Comparison of ENCODE assay signal across 1 cellular context in genomic region chr17:39668141-39668924, GRCh38.
A peak's percentile ranks its signal among the peaks of the same experiment; 100 is the strongest.
TF ChIP-seq lines count a peak whose summit lies in the region.

A gene with protein sequence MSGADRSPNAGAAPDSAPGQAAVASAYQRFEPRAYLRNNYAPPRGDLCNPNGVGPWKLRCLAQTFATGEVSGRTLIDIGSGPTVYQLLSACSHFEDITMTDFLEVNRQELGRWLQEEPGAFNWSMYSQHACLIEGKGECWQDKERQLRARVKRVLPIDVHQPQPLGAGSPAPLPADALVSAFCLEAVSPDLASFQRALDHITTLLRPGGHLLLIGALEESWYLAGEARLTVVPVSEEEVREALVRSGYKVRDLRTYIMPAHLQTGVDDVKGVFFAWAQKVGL (plus strand): TSS chr17:39668453. CDS start chr17:39668476, 23 bp downstream.

TF ChIP-seq in K562, 482 proteins besides CTCF, POLR2A, EP300 and RAD21 (continued from another document):
- 0 out of 2 replicates have a peak, but pooled peaks have one; percentile 46 for TF ChIP-seq TRIM25 (IDR thresholded peaks at IDR 0.05; ENCODE audit: borderline replicate concordance)
- TF ChIP-seq RBM17 (IDR thresholded peaks at IDR 0.05; ENCODE audit: borderline replicate concordance, low read depth, low read length): no peak
- no peak for TF ChIP-seq GATA2 (CRISPR knock-in tag; IDR thresholded peaks at IDR 0.05)
- no peak for TF ChIP-seq ZNF696 (CRISPR knock-in tag; conservative IDR thresholded peaks at IDR 0.05)
- TF ChIP-seq XRCC4 (IDR thresholded peaks at IDR 0.05; ENCODE audit: extremely low read depth, insufficient read depth, insufficient read length): no peak
- TF ChIP-seq FOSL1 (tag; conservative IDR thresholded peaks at IDR 0.05): no peak
- TF ChIP-seq FOXM1 (IDR thresholded peaks at IDR 0.05; ENCODE audit: low read depth): no peak
- no peak for TF ChIP-seq FOXM1 (CRISPR knock-in tag; IDR thresholded peaks at IDR 0.05; ENCODE audit: low read depth)
- no peak for TF ChIP-seq ZZZ3 (IDR thresholded peaks at IDR 0.05)
- TF ChIP-seq ZNF77 (CRISPR knock-in tag; IDR thresholded peaks at IDR 0.05): no peak
- TF ChIP-seq, protein P1, sequence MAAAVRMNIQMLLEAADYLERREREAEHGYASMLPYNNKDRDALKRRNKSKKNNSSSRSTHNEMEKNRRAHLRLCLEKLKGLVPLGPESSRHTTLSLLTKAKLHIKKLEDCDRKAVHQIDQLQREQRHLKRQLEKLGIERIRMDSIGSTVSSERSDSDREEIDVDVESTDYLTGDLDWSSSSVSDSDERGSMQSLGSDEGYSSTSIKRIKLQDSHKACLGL (CRISPR knock-in tag; IDR thresholded peaks at IDR 0.05; ENCODE audit: borderline replicate concordance, poor library complexity, severe bottlenecking): peak; percentile 51
- no peak for TF ChIP-seq HNRNPUL1 (IDR thresholded peaks at IDR 0.05; ENCODE audit: low read length)
- TF ChIP-seq SNIP1 (IDR thresholded peaks at IDR 0.05; ENCODE audit: low read depth): no peak
- TF ChIP-seq SRSF9 (IDR thresholded peaks at IDR 0.05; ENCODE audit: borderline replicate concordance, low read depth, low read length): no peak
- TF ChIP-seq ETS2 (tag; IDR thresholded peaks at IDR 0.05; ENCODE audit: borderline replicate concordance, poor library complexity, severe bottlenecking): no peak
- no peak for TF ChIP-seq FOXA1 (IDR thresholded peaks at IDR 0.05; ENCODE audit: borderline replicate concordance)
- peak; percentile 11; the same call in 1 of the 2 replicates for TF ChIP-seq JUN (IDR thresholded peaks at IDR 0.05; ENCODE audit: borderline replicate concordance, low read depth, low read length)
- no peak for TF ChIP-seq JUN (CRISPR knock-in tag; IDR thresholded peaks at IDR 0.05; ENCODE audit: borderline replicate concordance)
- TF ChIP-seq ZBTB40 (IDR thresholded peaks at IDR 0.05): 0 out of 2 replicates have a peak, but pooled peaks have one; percentile 62
- no peak for TF ChIP-seq ZBTB40 (CRISPR knock-in tag; IDR thresholded peaks at IDR 0.05)
- peak; percentile 97 for TF ChIP-seq KDM2B (CRISPR knock-in tag; IDR thresholded peaks at IDR 0.05)
- TF ChIP-seq ZNF311 (CRISPR knock-in tag; IDR thresholded peaks at IDR 0.05): no peak
- no peak for TF ChIP-seq ZFP36 (IDR thresholded peaks at IDR 0.05; ENCODE audit: low read depth, low read length, partially characterized antibody)
